Comparison of ENCODE assay signal across 24 cellular contexts in genomic region chrX:107750263-107750662, GRCh38. TPM values are rescaled to one million over a fixed set of nuclear protein-coding genes. Genes with fewer than 3 reads are reported as not detected.
DNase-seq lines count a peak whose midpoint lies in the region; ATAC-seq and TF ChIP-seq lines count a peak whose summit lies in the region.
"Had no signal": no experiment of that assay in that cellular context is flagged by ENCODE, and none has a peak within 500 bp of the region (broad histone marks: within the 10 kb centered on the region; RNA-seq: fewer than 3 reads in every experiment).

No MANE protein-coding gene starts in this region.

- CTCF ChIA-PET in mammary epithelial cell (lab: Charles Lee; ENCODE audit: low non-redundant PET): no interaction called here

- 97% methylated on average over 5 of the region's 6 CpGs for WGBS in mammary epithelial cell (ENCODE audit: low coverage, missing lambda C conversion rate)

- BruUV-seq in mammary epithelial cell (replicated peaks; lab: Mats Ljungman, UMichigan): no TSS peak

- no peak overlapping the region for H3K4me2 ChIP-seq in mammary epithelial cell (ENCODE audit: insufficient read depth, low read depth, low read length)
- H3K4me2 ChIP-seq: PC-9 had no signal

- H2AFZ ChIP-seq in mammary epithelial cell (ENCODE audit: low read depth, low read length): no peak overlapping the region
- H2AFZ ChIP-seq: PC-9 had no signal

- no peak for TF ChIP-seq POLR2A in GM18505 (IDR thresholded peaks at IDR 0.05; ENCODE audit: borderline replicate concordance, extremely low read depth, insufficient read depth, insufficient read length)

- TF ChIP-seq CTCF in mammary epithelial cell (conservative IDR thresholded peaks at IDR 0.05 in 1 of 2, IDR thresholded peaks at IDR 0.05 in 1 of 2; ENCODE audit: extremely low read depth in 1 of 2, insufficient read depth in 1 of 2, low read depth in 1 of 2, low read length in 2 of 2): no peak

- no peak for ATAC-seq in GM18505 (IDR thresholded peaks at IDR 0.05; ENCODE audit: unreplicated experiment)

- no peaks in the 10 kb centered on the region for H4K20me1 ChIP-seq in mammary epithelial cell (ENCODE audit: insufficient read depth, low read length)

- no peaks in the 10 kb centered on the region for H3K79me2 ChIP-seq in mammary epithelial cell (ENCODE audit: insufficient read depth, low read length)

- dilution Hi-C loops in mammary epithelial cell (cut with HindIII; ENCODE audit: low sequenced_read_pairs): no loop called here

- intact Hi-C loops in mammary epithelial cell (cut with micrococcal nuclease): no loop called here

- no peak overlapping the region for H3K9ac ChIP-seq in skeletal muscle tissue (ENCODE audit: low read depth in 1 of 3, low read length in 3 of 3)
- no peak overlapping the region for H3K9ac ChIP-seq in mammary epithelial cell (ENCODE audit: insufficient read depth, low read length)

- DNase-seq in DMS79 treated with DMSO at 0.1 percent for 48 hours (lab: John Stamatoyannopoulos, UW) (peak; percentile 3), DMS79 (lab: John Stamatoyannopoulos, UW) (no peak), left kidney (ENCODE audit: low read depth, low spot score) (peak; percentile 22), mammary epithelial cell (no peak), putamen (ENCODE audit: low spot score) (no peak)
- DNase-seq: BE2C; GOT3; IMR-90; KG1; MG63; NCI-H2029; NCI-H446; NCI-H524 treated with DMSO at 0.1 percent for 48 hours; NCI-H774; NK-92 treated with Interleukin-12 subunit alpha and Interleukin-12 subunit beta, amount 100 ng/mL, for 24 hours; PC-9; Right ventricle myocardium superior had no signal

- no peaks in the 10 kb centered on the region for H3K9me3 ChIP-seq in skeletal muscle tissue (ENCODE audit: control insufficient read depth in 3 of 3, low read length in 3 of 3)
- no peaks in the 10 kb centered on the region for H3K9me3 ChIP-seq in mammary epithelial cell (replicated peaks; ENCODE audit: insufficient read depth, low read length)
- H3K9me3 ChIP-seq: BE2C, MG63 had no signal

- H3K36me3 ChIP-seq in skeletal muscle tissue (ENCODE audit: control insufficient read depth in 3 of 3, insufficient read depth in 3 of 3, low read length in 3 of 3): no peaks in the 10 kb centered on the region
- no peaks in the 10 kb centered on the region for H3K36me3 ChIP-seq in mammary epithelial cell (ENCODE audit: insufficient read depth, low read length)
- H3K36me3 ChIP-seq: BE2C, MG63 had no signal

- H3K4me3 ChIP-seq in skeletal muscle tissue (ENCODE audit: low read length in 3 of 3) (no peak overlapping the region), mammary epithelial cell (replicated peaks in 1 of 3; ENCODE audit: insufficient read depth in 1 of 3, low read depth in 2 of 3, low read length in 3 of 3) (no peak overlapping the region)
- H3K4me3 ChIP-seq: MG63, PC-9 had no signal

- H3K27ac ChIP-seq in angular gyrus (ENCODE audit: low read depth, low read length) (peak overlapping the region; percentile 40), skeletal muscle tissue (ENCODE audit: low read depth, low read length) (peak overlapping the region; percentile 34), mammary epithelial cell (ENCODE audit: insufficient read depth, low read depth, low read length) (no peak overlapping the region)
- H3K27ac ChIP-seq: 22Rv1, PC-9 had no signal

- in situ Hi-C loops in mammary epithelial cell (cut with MboI; ENCODE audit: low sequenced_read_pairs in 2 of 2): no loop called here

- peaks cover 53 to 79% (median 76%) of the 10 kb centered on the region in 3 donors for H3K4me1 ChIP-seq in skeletal muscle tissue (ENCODE audit: control insufficient read depth in 3 of 3, insufficient read depth in 3 of 3, low read length in 3 of 3)
- H3K4me1 ChIP-seq in mammary epithelial cell (ENCODE audit: insufficient read depth, low read length): peaks cover 20% of the 10 kb centered on the region
- H3K4me1 ChIP-seq: BE2C had no signal

- no peaks in the 10 kb centered on the region for H3K27me3 ChIP-seq in skeletal muscle tissue (ENCODE audit: control insufficient read depth in 3 of 3, insufficient read depth in 3 of 3, low read length in 3 of 3)
- no peaks in the 10 kb centered on the region for H3K27me3 ChIP-seq in mammary epithelial cell (ENCODE audit: insufficient read depth, low read length)
- H3K27me3 ChIP-seq: BE2C, MG63 had no signal

RNA-seq across cellular contexts. Expression of gene TSC22D3, which starts 25.3 kb away (rescaled TPM):
- 30.3 TPM for total RNA-seq in skeletal muscle tissue
- 10 to 100 TPM; 53.9 to 83.7 TPM for total RNA-seq in mammary epithelial cell
- polyA plus RNA-seq in mammary epithelial cell: 50.7 TPM
- 29.4 TPM for polyA minus RNA-seq in mammary epithelial cell

RNA-seq across cellular contexts. Expression of gene NCBP2L, which starts 27.3 kb away (rescaled TPM):
- total RNA-seq in skeletal muscle tissue (1.0 TPM), mammary epithelial cell (not detected)
- not detected for polyA plus RNA-seq in mammary epithelial cell
- not detected for polyA minus RNA-seq in mammary epithelial cell
- total RNA-seq: IMR-90, PC-9, Right ventricle myocardium superior, RPMI7951, SK-MEL-5 had no signal
- polyA plus RNA-seq: CD14-positive monocyte, IMR-90 had no signal

Comparison
In these comparisons a context has a peak if more than half of its experiments do, and no peak if none do; other contexts are left out.
1. DNase-seq: peak in DMS79 treated with DMSO at 0.1 percent for 48 hours (single experiment) and left kidney (single experiment); none in DMS79 (single experiment), mammary epithelial cell (single experiment) and putamen (single experiment).